In the genomic region with DNA sequence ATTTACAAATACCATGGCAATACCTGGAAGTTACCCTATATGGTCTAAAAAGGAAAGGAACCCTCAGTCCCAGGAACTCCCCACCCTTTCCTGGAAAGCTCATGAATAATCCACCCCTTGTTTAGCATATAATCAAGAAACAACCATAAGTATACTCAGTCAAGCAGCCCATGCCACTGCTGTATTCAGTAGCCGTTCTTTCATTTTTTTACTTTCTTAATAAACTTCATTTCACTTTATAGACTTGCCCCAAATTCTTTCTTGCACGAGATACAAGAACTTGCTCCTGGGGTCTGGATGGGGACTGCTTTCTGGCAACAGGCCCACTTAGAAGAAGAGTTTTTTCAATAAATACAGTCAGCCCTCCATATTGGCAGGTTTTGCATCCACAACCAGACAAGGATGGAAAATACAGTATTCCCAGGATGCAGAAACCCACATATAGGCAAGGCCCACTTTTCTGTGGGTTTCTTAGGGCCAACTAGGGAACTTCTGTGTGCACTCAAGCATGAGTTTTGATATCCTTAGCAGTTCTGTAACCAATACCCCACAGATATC, we compare ENCODE assay signal across 20 cellular contexts. TPM values are rescaled to one million over a fixed set of nuclear protein-coding genes. Genes with fewer than 3 reads are reported as not detected.
DNase-seq lines count a peak whose midpoint lies in the region; ATAC-seq, FAIRE-seq and TF ChIP-seq lines count a peak whose summit lies in the region.
"Had no signal": no experiment of that assay in that cellular context is flagged by ENCODE, and none has a peak within 500 bp of the region (broad histone marks: within the 10 kb centered on the region; RNA-seq: fewer than 3 reads in every experiment).

No MANE protein-coding gene starts in this region.

- POLR2A ChIA-PET in GM12878 (lab: Charles Lee) = no interaction called here

- H2AFZ ChIP-seq in GM12878 (ENCODE audit: control insufficient read depth, low read depth, low read length) = no peak overlapping the region

- no peak overlapping the region for H3K27ac Mint-ChIP-seq in neural crest cell (ENCODE audit: unreplicated experiment)
- H3K27ac Mint-ChIP-seq: CD8-positive, alpha-beta T cell had no signal

- 88% methylated on average over 2 of the region's 2 CpGs for WGBS in GM12878 (ENCODE audit: insufficient coverage, insufficient replicate concordance, low lambda C conversion rate, missing lambda C conversion rate)

- intact Hi-C loops in GM12878 (cut with micrococcal nuclease; ENCODE audit: unreplicated experiment) = loop anchor here (5.0 to 10.0 kb wide), 2 partner anchors 147 to 196 kb away; no protein-coding TSS in a partner anchor

- DNase-seq in Daoy (ENCODE audit: low read depth) (peak; percentile 9), GM12891 (ENCODE audit: insufficient read length, low spot score) (no peak), GM12878 (ENCODE audit: low read depth, low spot score) (no peak), neural crest cell (ENCODE audit: low read depth, low spot score) (no peak), NCI-H146 treated with DMSO at 0.1 percent for 48 hours (lab: John Stamatoyannopoulos, UW; ENCODE audit: unreplicated experiment) (no peak), NCI-H1048 (lab: John Stamatoyannopoulos, UW) (no peak), A172 (ENCODE audit: low spot score) (no peak)
- DNase-seq: BE2C; CD8-positive, alpha-beta T cell; COR-L47; DMS153; DND-41; GOT3; HCEC 1CT had no signal

- H3K4me1 Mint-ChIP-seq in neural crest cell = peaks cover 25% of the 10 kb centered on the region

- no peaks in the 10 kb centered on the region for H3K27me3 Mint-ChIP-seq in neural crest cell (ENCODE audit: low read depth)

- no peaks in the 10 kb centered on the region for H4K20me1 ChIP-seq in GM12878 (ENCODE audit: control insufficient read depth, insufficient read depth)

- H3K36me3 Mint-ChIP-seq in neural crest cell (ENCODE audit: low read depth) = no peaks in the 10 kb centered on the region

- CTCF ChIA-PET in GM12878 (lab: Yijun Ruan, JAX) = no interaction called here

- TF ChIP-seq EP300 in GM12878 (IDR thresholded peaks at IDR 0.05; ENCODE audit: borderline replicate concordance in 1 of 2, control insufficient read depth in 1 of 2, low read depth in 2 of 2, low read length in 2 of 2) = no peak

- H3K4me1 ChIP-seq in GM12878 (ENCODE audit: control insufficient read depth, insufficient read depth, low read length) = peaks cover 6% of the 10 kb centered on the region; the same call in 1 of the 2 replicates
- H3K4me1 ChIP-seq: BE2C had no signal

- RAD21 ChIA-PET in GM12878 (lab: Charles Lee; ENCODE audit: unreplicated experiment) = no interaction called here

- H3K4me3 ChIP-seq in GM12878 = no peak overlapping the region
- H3K4me3 ChIP-seq: A549 had no signal

- H3K4me3 Mint-ChIP-seq in neural crest cell = peak overlapping the region; percentile 72
- H3K4me3 Mint-ChIP-seq: CD14-positive monocyte; CD8-positive, alpha-beta T cell had no signal

- TF ChIP-seq POLR2A in GM12891 (IDR thresholded peaks at IDR 0.05; ENCODE audit: low read depth, low read length) (peak; percentile 34; the same call in 1 of the 2 replicates), GM12878 (IDR thresholded peaks at IDR 0.05; ENCODE audit: low read depth, low read length) (no peak)

- H3K27me3 ChIP-seq in GM12878 (replicated peaks in 1 of 2; ENCODE audit: control insufficient read depth in 2 of 2, insufficient read depth in 2 of 2, low read length in 1 of 2) = no peaks in the 10 kb centered on the region
- H3K27me3 ChIP-seq: BE2C had no signal

- H3K9me3 ChIP-seq in GM12878 (replicated peaks; ENCODE audit: control insufficient read depth, insufficient read depth, low read length) = no peaks in the 10 kb centered on the region; the same call in 1 of the 3 replicates
- H3K9me3 ChIP-seq: A549, BE2C had no signal

- no peak for FAIRE-seq in GM12891 (lab: Jason Lieb, UNC)
- no peak for FAIRE-seq in GM12878 (lab: Jason Lieb, UNC)
- FAIRE-seq: A549, D721Med, GM12892, GM19239 had no signal

- SMC1A ChIA-PET in GM12878 (lab: Charles Lee; ENCODE audit: uncharacterized antibody, unreplicated experiment) = interaction anchor here (1.1 kb wide), 1 partner anchor 33 kb away, joined by 3 read pairs; no protein-coding TSS in a partner anchor

- no peak for TF ChIP-seq CTCF in GM12878 (IDR thresholded peaks at IDR 0.05 in 2 of 3, conservative IDR thresholded peaks at IDR 0.05 in 1 of 3; ENCODE audit: control insufficient read depth in 2 of 3, extremely low read depth in 1 of 3, insufficient read depth in 1 of 3, low read depth in 3 of 3, low read length in 3 of 3)
- TF ChIP-seq CTCF in neural crest cell (conservative IDR thresholded peaks at IDR 0.05) = no peak

- no peak for TF ChIP-seq RAD21 in GM12878 (IDR thresholded peaks at IDR 0.05; ENCODE audit: insufficient read depth, low read depth, low read length)

- H3K27ac ChIP-seq in GM12878 (ENCODE audit: control insufficient read depth, insufficient read depth) = no peak overlapping the region
- H3K27ac ChIP-seq: A549, HL-60 had no signal

- no peak for ATAC-seq in GM12878
- ATAC-seq: A549; CD8-positive, alpha-beta T cell had no signal

- BruUV-seq in GM12878 (replicated peaks; lab: Mats Ljungman, UMichigan) = no TSS peak

- H3K9ac ChIP-seq in GM12878 (ENCODE audit: control insufficient read depth, insufficient read depth, low read length) = no peak overlapping the region

- no peaks in the 10 kb centered on the region for H3K9me3 Mint-ChIP-seq in neural crest cell
- H3K9me3 Mint-ChIP-seq: CD8-positive, alpha-beta T cell had no signal

- peaks cover 21% of the 10 kb centered on the region for H3K79me2 ChIP-seq in GM12878 (ENCODE audit: control insufficient read depth, insufficient read depth, low read length)

- H3K36me3 ChIP-seq in GM12878 (ENCODE audit: control insufficient read depth in 2 of 2, insufficient read depth in 2 of 2, low read length in 1 of 2) = no peaks in the 10 kb centered on the region
- H3K36me3 ChIP-seq: BE2C had no signal

- in situ Hi-C loops in GM12878 (cut with MboI) = no loop called here

- H3K4me2 ChIP-seq in GM12878 (ENCODE audit: control insufficient read depth, insufficient read depth) = no peak overlapping the region
- H3K4me2 ChIP-seq: A549 had no signal

TF ChIP-seq in GM12891, 5 proteins besides CTCF, POLR2A, EP300 and RAD21:
- TF ChIP-seq PAX5 (IDR thresholded peaks at IDR 0.05; ENCODE audit: insufficient read depth, low read length, severe bottlenecking) = no peak
- no peak for TF ChIP-seq POLR2AphosphoS5 (IDR thresholded peaks at IDR 0.05; ENCODE audit: low read depth, low read length)
- TF ChIP-seq TAF1 (IDR thresholded peaks at IDR 0.05; ENCODE audit: low read depth, low read length) = no peak
- no peak for TF ChIP-seq POU2F2 (IDR thresholded peaks at IDR 0.05; ENCODE audit: low read depth, low read length)
- TF ChIP-seq SPI1 (IDR thresholded peaks at IDR 0.05; ENCODE audit: low read depth, low read length) = no peak
TF ChIP-seq in GM12891: peak in this region for 0.

TF ChIP-seq in GM12878, 131 proteins besides CTCF, POLR2A, EP300 and RAD21:
- TF ChIP-seq SUPT20H (IDR thresholded peaks at IDR 0.05; ENCODE audit: borderline replicate concordance, control insufficient read depth, low read depth, low read length) = no peak
- no peak for TF ChIP-seq KLF5 (IDR thresholded peaks at IDR 0.05; ENCODE audit: partially characterized antibody)
- 0 out of 2 replicates have a peak, but pooled peaks have one; percentile 48 for TF ChIP-seq SMAD5 (IDR thresholded peaks at IDR 0.05; ENCODE audit: low read depth)
- no peak for TF ChIP-seq MEF2A (IDR thresholded peaks at IDR 0.05; ENCODE audit: insufficient read depth, low read depth, low read length)
- TF ChIP-seq PAX5 (IDR thresholded peaks at IDR 0.05; ENCODE audit: borderline replicate concordance, low read depth, low read length) = no peak
- TF ChIP-seq ATF7 (IDR thresholded peaks at IDR 0.05; ENCODE audit: low read depth) = no peak
- no peak for TF ChIP-seq FOS (IDR thresholded peaks at IDR 0.05; ENCODE audit: borderline replicate concordance, extremely low read depth, insufficient read length)
- no peak for TF ChIP-seq CHD2 (IDR thresholded peaks at IDR 0.05; ENCODE audit: borderline replicate concordance, low read depth, low read length)
TF ChIP-seq in GM12878: peak in this region for 1.

RNA-seq across cellular contexts. Expression of a gene that starts 2.8 kb away (rescaled TPM):
- total RNA-seq in Daoy (2014; rRNA removed; shearing (Covaris generic)) = 157 and 261 TPM in 2 replicates
- polyA plus RNA-seq in GM12891 (2012; ENCODE audit: low read depth, missing spikeins) = 259 TPM
- 24.2 and 25.4 TPM in 2 replicates for total RNA-seq in GM12878 (2013; cell fraction: nucleolus; rRNA removed)
- total RNA-seq in GM12878 (2014; rRNA removed) = 86.3 and 124 TPM in 2 replicates
- total RNA-seq in GM12878 (2014; rRNA removed; fragmentation: Illumina TruSeq; extraction: Trizol) = 276 and 287 TPM in 2 replicates
- total RNA-seq in GM12878 (2021) = 185 and 205 TPM in 2 replicates
- 116 TPM for polyA plus RNA-seq in GM12878 (2011; ENCODE audit: low read depth)
- 227 and 441 TPM in 2 replicates for polyA plus RNA-seq in GM12878 (2011; rRNA removed)
- polyA plus RNA-seq in GM12878 (2011; cell fraction: cytosol; rRNA removed) = 60.9 and 65.9 TPM in 2 replicates
- 57.4 and 91.5 TPM in 2 replicates for polyA plus RNA-seq in GM12878 (2011; cell fraction: nucleus; rRNA removed)
- 200 and 214 TPM in 2 replicates for polyA plus RNA-seq in GM12878 (2012)
- 286 and 340 TPM in 2 replicates for polyA plus RNA-seq in GM12878 (2014; fragmentation: Illumina TruSeq; extraction: Trizol)
- 100 to 1,000 TPM; 567 to 647 TPM for polyA plus RNA-seq in GM12878 (2014; fragmentation: Nextera tagmentation; extraction: Ambion mirVana)
- polyA plus RNA-seq in GM12878 (2014; rRNA removed) = 311 and 354 TPM in 2 replicates
- 100 to 1,000 TPM; 301 TPM for polyA plus RNA-seq in GM12878 (2016; fragmentation: Nextera tagmentation; extraction: Ambion mirVana)
- polyA minus RNA-seq in GM12878 (2011; rRNA and poly(A)+ RNA removed) = 9.1 and 9.3 TPM in 2 replicates
- polyA minus RNA-seq in GM12878 (2011; cell fraction: cytosol; rRNA and poly(A)+ RNA removed) = 25.0 and 30.1 TPM in 2 replicates
- 7.3 and 9.4 TPM in 2 replicates for polyA minus RNA-seq in GM12878 (2011; cell fraction: nucleus; rRNA and poly(A)+ RNA removed)
- 286 and 305 TPM in 2 replicates for total RNA-seq in neural crest cell
- total RNA-seq in A172 (2014; rRNA removed; shearing (Covaris generic)) = 310 and 576 TPM in 2 replicates
